Comparison of ENCODE assay signal across 8 cellular contexts in genomic region chr2:11417946-11418585, GRCh38. TPM values are rescaled to one million over a fixed set of nuclear protein-coding genes. Genes with fewer than 3 reads are reported as not detected.
DNase-seq lines count a peak whose midpoint lies in the region; ATAC-seq and TF ChIP-seq lines count a peak whose summit lies in the region.

No MANE protein-coding gene starts in this region.

- H3K27ac ChIP-seq in heart right ventricle, result no peak overlapping the region
- no peak overlapping the region for H3K27ac ChIP-seq in transverse colon

- peaks cover 0 to 12% (median 5%) of the 10 kb centered on the region in 11 donors for H3K9me3 ChIP-seq in heart right ventricle
- peaks cover 0 to 5% of the 10 kb centered on the region in 2 donors for H3K9me3 ChIP-seq in transverse colon

- peaks cover 0 to 21% (median 4%) of the 10 kb centered on the region in 9 donors for H3K4me1 ChIP-seq in heart right ventricle
- H3K4me1 ChIP-seq in transverse colon, result no peaks in the 10 kb centered on the region

- in situ Hi-C loops in transverse colon (cut with MboI; ENCODE audit: low pct_ligation_motif_present in 1 of 4, low pct_unique_long_range_greater_than_20kb in 1 of 4, low sequenced_read_pairs in 3 of 4), result loop anchor here (10.0 to 25.0 kb wide), 4 partner anchors 181 to 581 kb away; a partner anchor contains a TSS

- no peak for DNase-seq in heart right ventricle
- no peak for DNase-seq in Right ventricle myocardium inferior (ENCODE audit: missing footprints)
- peak; percentile 23 for DNase-seq in NCI-H146 (lab: John Stamatoyannopoulos, UW)
- no peak for DNase-seq in epithelial cell of proximal tubule (ENCODE audit: low read depth)
- no peak for DNase-seq in transverse colon
- DNase-seq in NCI-H345 treated with DMSO at 0.1 percent for 48 hours (lab: John Stamatoyannopoulos, UW; ENCODE audit: unreplicated experiment), result no peak
- DNase-seq in stimulated activated CD4-positive, alpha-beta T cell treated with anti-CD3 and anti-CD28 coated beads, Interleukin-12 subunit alpha, Interleukin-12 subunit beta, amount 100 ng/mL, for 4 hours, result no peak

- WGBS in heart right ventricle, 2 donors, result 60 to 62% methylated on average over 8 of the region's 8 CpGs
- 56 to 77% methylated on average over 5 to 8 of the region's 8 CpGs for WGBS in transverse colon (ENCODE audit: low coverage in 1 of 2), 2 donors

- intact Hi-C loops in heart right ventricle (cut with DNase I), result loop anchor here in 1 of 10 donors (10.0 kb wide), 1 partner anchor 73 kb away; the partner anchor contains the start of gene ROCK2
- intact Hi-C loops in Right ventricle myocardium inferior (cut with DNase I), result no loop called here
- intact Hi-C loops in transverse colon (cut with DNase I; ENCODE audit: low total_unique reads), result no loop called here

- TF ChIP-seq CTCF in heart right ventricle (IDR thresholded peaks at IDR 0.05), result peak; percentile 8 to 41 (median 31)
- peak; percentile 64 for TF ChIP-seq CTCF in epithelial cell of proximal tubule (conservative IDR thresholded peaks at IDR 0.05; ENCODE audit: low read depth, low read length)
- TF ChIP-seq CTCF in transverse colon (IDR thresholded peaks at IDR 0.05), result peak; percentile 31 to 50 (median 46)

- no peaks in the 10 kb centered on the region for H3K36me3 ChIP-seq in heart right ventricle
- no peaks in the 10 kb centered on the region for H3K36me3 ChIP-seq in transverse colon

- TF ChIP-seq POLR2A in transverse colon (IDR thresholded peaks at IDR 0.05), result no peak

- H3K27me3 ChIP-seq in heart right ventricle (no peaks in the 10 kb centered on the region), transverse colon (no peaks in the 10 kb centered on the region)

- no peak overlapping the region for H3K4me3 ChIP-seq in heart right ventricle
- H3K4me3 ChIP-seq in epithelial cell of proximal tubule (ENCODE audit: low read depth, low read length), result no peak overlapping the region
- no peak overlapping the region for H3K4me3 ChIP-seq in transverse colon

- ATAC-seq in heart right ventricle, result no peak
- ATAC-seq in Right ventricle myocardium inferior, result no peak
- ATAC-seq in GM19452 (IDR thresholded peaks at IDR 0.05; ENCODE audit: unreplicated experiment), result no peak

- no peak for TF ChIP-seq EP300 in transverse colon (IDR thresholded peaks at IDR 0.05; ENCODE audit: low read depth)

RNA-seq across cellular contexts. Expression of gene E2F6, which starts 47.9 kb away (rescaled TPM):
- 10 to 100 TPM; 11.3 to 18.6 (median 14.6) TPM for total RNA-seq in heart right ventricle
- polyA plus RNA-seq in heart right ventricle, result 10 to 100 TPM in 1 of 2 donors, 1 to 10 TPM in 1; 8.1 to 10.1 TPM
- total RNA-seq in Right ventricle myocardium inferior, result 12.5 TPM
- 11.0 and 16.0 TPM in 2 replicates for total RNA-seq in epithelial cell of proximal tubule
- 10 to 100 TPM in 1 of 4 donors, 1 to 10 TPM in 3; 6.0 to 19.8 (median 6.9) TPM for total RNA-seq in transverse colon
